ENCODE assay signal across 18 cellular contexts in the genomic region with DNA sequence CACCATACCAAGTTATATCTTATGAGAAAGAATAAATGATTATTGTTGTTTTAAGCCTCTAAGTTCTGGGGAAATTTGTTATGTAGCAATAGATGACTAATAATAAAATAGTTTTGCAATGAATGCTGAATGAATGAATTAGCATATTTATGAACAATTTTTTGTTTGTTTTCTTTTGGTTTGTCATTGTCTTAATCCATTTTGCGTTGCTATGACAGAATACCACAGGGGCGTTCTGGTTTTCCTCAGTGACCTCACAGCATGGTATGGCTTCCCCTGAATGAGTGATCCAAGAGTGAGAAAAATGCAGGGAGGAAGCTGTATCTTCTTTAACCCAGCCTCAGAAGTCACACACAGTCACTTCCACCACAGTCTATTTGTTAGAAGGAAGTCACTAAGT. TPM values are rescaled to one million over a fixed set of nuclear protein-coding genes. Genes with fewer than 3 reads are reported as not detected.
DNase-seq lines count a peak whose midpoint lies in the region; ATAC-seq and FAIRE-seq lines count a peak whose summit lies in the region.
"Had no signal": no experiment of that assay in that cellular context is flagged by ENCODE, and none has a peak within 500 bp of the region (broad histone marks: within the 10 kb centered on the region; RNA-seq: fewer than 3 reads in every experiment).

No MANE protein-coding gene starts in this region.

- H3K4me1 ChIP-seq in SJSA1 (replicated peaks) = peaks cover 6% of the 10 kb centered on the region; the same call in 1 of the 2 replicates
- H3K4me1 ChIP-seq: upper lobe of left lung had no signal

- no peaks in the 10 kb centered on the region for H3K27me3 ChIP-seq in SJSA1 (replicated peaks)
- H3K27me3 ChIP-seq: upper lobe of left lung had no signal

- H3K9me3 ChIP-seq in SJSA1 (replicated peaks) = 0 out of 2 replicates have a peak, but pooled peaks cover 2% of the 10 kb centered on the region
- H3K9me3 ChIP-seq: SK-N-SH, upper lobe of left lung had no signal

- no peaks in the 10 kb centered on the region for H3K36me3 ChIP-seq in SJSA1
- H3K36me3 ChIP-seq: upper lobe of left lung had no signal

- DNase-seq in ELR (ENCODE audit: low read depth) (peak; percentile 93), SJSA1 (ENCODE audit: low read depth in 1 of 2, low spot score in 2 of 2) (peak; percentile 70 to 74), skeletal muscle cell (ENCODE audit: low read depth) (peak; percentile 52), anterior cingulate cortex (lab: John Stamatoyannopoulos, UW) (no peak), GM19239 (ENCODE audit: insufficient read length, low spot score) (no peak)
- DNase-seq in activated naive CD4-positive, alpha-beta T cell treated with Interleukin-2 at 50 U/mL for 16 hours = no peak
- DNase-seq: activated CD8-positive, alpha-beta memory T cell treated with anti-CD3 and anti-CD28 coated beads for 24 hours; activated effector memory CD4-positive, alpha-beta T cell treated with anti-CD3 and anti-CD28 coated beads, Interleukin-2, amount 50 U/mL, for 16 hours; GDM1; NCI-H1092 treated with DMSO at 0.1 percent for 48 hours; nephron progenitor cell; SK-N-SH; stimulated activated CD4-positive, alpha-beta T cell treated with anti-CD3 and anti-CD28 coated beads, Interleukin-4, amount 100 ng/mL, for 24 hours; upper lobe of left lung had no signal

- peak overlapping the region; percentile 54 for H3K27ac ChIP-seq in SJSA1
- H3K27ac ChIP-seq: upper lobe of left lung had no signal

- FAIRE-seq in GM19239 (lab: Jason Lieb, UNC) = no peak
- FAIRE-seq: GM18507 had no signal

- H3K4me3 ChIP-seq in SJSA1 = no peak overlapping the region
- H3K4me3 ChIP-seq in skeletal muscle cell (ENCODE audit: low read depth, low read length) = no peak overlapping the region
- H3K4me3 ChIP-seq: upper lobe of left lung had no signal

- ATAC-seq in esophagus mucosa = peak; percentile 75
- ATAC-seq in HG03045 (IDR thresholded peaks at IDR 0.05; ENCODE audit: unreplicated experiment) = no peak

RNA-seq across cellular contexts. Expression of gene HPDL, which starts 53.8 kb away (rescaled TPM):
- 0.18 TPM in 1 of 2 replicates, not detected in the other for total RNA-seq in SJSA1 (2014; rRNA removed; shearing (Covaris generic))
- total RNA-seq in esophagus mucosa = 1.6 TPM
- total RNA-seq: cardiac septum had no signal

Comparison
In these comparisons a context has a peak if more than half of its experiments do, and no peak if none do; other contexts are left out.
1. DNase-seq: peak in ELR (single experiment), SJSA1 (2 of 2) and skeletal muscle cell (single experiment); none in activated naive CD4-positive, alpha-beta T cell treated with Interleukin-2 at 50 U/mL for 16 hours (single experiment), anterior cingulate cortex (0 of 58) and GM19239 (single experiment).